In the genomic region with DNA sequence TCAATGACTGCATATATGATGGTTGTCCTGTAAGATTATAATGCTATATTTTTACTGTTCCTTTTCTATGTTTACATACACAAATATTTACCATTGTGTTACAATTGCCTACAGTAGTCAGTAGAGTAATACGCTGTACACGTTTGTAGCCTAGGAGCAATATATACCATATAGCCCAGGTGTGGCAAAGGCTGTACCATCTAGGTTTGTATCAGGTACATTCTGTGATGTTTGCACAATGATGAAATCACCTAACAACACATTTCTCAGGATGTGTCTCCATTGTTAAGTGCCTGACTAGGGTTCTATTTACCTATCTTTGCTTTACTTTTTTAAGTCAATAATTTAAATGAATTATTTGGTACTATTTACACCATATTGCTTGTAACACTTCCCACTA, we compare ENCODE assay signal across 25 cellular contexts. TPM values are rescaled to one million over a fixed set of nuclear protein-coding genes. Genes with fewer than 3 reads are reported as not detected.
DNase-seq lines count a peak whose midpoint lies in the region; ATAC-seq, FAIRE-seq and TF ChIP-seq lines count a peak whose summit lies in the region.
"Had no signal": no experiment of that assay in that cellular context is flagged by ENCODE, and none has a peak within 500 bp of the region (broad histone marks: within the 10 kb centered on the region; RNA-seq: fewer than 3 reads in every experiment).

No MANE protein-coding gene starts in this region.

- H3K4me3 ChIP-seq in bronchial epithelial cell (ENCODE audit: low read depth, low read length) (no peak overlapping the region), mucosa of descending colon (no peak overlapping the region)

- DNase-seq in NCI-H748 (lab: John Stamatoyannopoulos, UW; ENCODE audit: unreplicated experiment), result peak; percentile 7
- DNase-seq in NCI-H748 treated with DMSO at 0.1 percent for 48 hours (lab: John Stamatoyannopoulos, UW), result no peak
- DNase-seq in bronchial epithelial cell (ENCODE audit: low read depth), result peak; percentile 48
- no peak for DNase-seq in mucosa of descending colon
- no peak for DNase-seq in iPS-NIHi11 (ENCODE audit: low spot score)
- no peak for DNase-seq in C1 segment of cervical spinal cord (lab: John Stamatoyannopoulos, UW)
- DNase-seq: ACHN; CD4-positive, CD25-positive, alpha-beta regulatory T cell; DMS79; EL; GDM1; GOT3; HCEC 1CT; NCI-H1048; NCI-H1694 treated with DMSO at 0.1 percent for 48 hours; NCI-H2081; NCI-H2171; NCI-H226; NCI-H510A; NCI-H774; SK-N-SH; SW 1271 had no signal

- no peaks in the 10 kb centered on the region for H3K27me3 ChIP-seq in bronchial epithelial cell (ENCODE audit: control insufficient read depth, insufficient read depth, low read length)

- H3K36me3 ChIP-seq in bronchial epithelial cell (ENCODE audit: control insufficient read depth, insufficient read depth, low read length), result no peaks in the 10 kb centered on the region
- H3K36me3 ChIP-seq in mucosa of descending colon (ENCODE audit: low read depth), result no peaks in the 10 kb centered on the region

- H3K9me3 ChIP-seq in mucosa of descending colon, result no peaks in the 10 kb centered on the region
- H3K9me3 ChIP-seq: SK-N-SH had no signal

- ATAC-seq in mucosa of descending colon, result peak; percentile 92
- no peak for ATAC-seq in GM21526 (IDR thresholded peaks at IDR 0.05; ENCODE audit: low FRiP score, unreplicated experiment)

- TF ChIP-seq CTCF in bronchial epithelial cell (IDR thresholded peaks at IDR 0.05; ENCODE audit: insufficient read depth, low read length, severe bottlenecking) (no peak), mucosa of descending colon (IDR thresholded peaks at IDR 0.05) (no peak)

- no peak for FAIRE-seq in bronchial epithelial cell (lab: Jason Lieb, UNC)
- FAIRE-seq: GM12891, GM19239 had no signal

- intact Hi-C loops in mucosa of descending colon (cut with DNase I, micrococcal nuclease), result no loop called here

- H3K4me1 ChIP-seq in mucosa of descending colon (ENCODE audit: low read depth), result peaks cover 16% of the 10 kb centered on the region

RNA-seq across cellular contexts. Expression of a gene that starts 21.9 kb away (rescaled TPM):
- total RNA-seq in bronchial epithelial cell (6.3 and 10.0 TPM in 2 replicates), mucosa of descending colon (100 to 1,000 TPM; 138 to 250 (median 203) TPM)

RNA-seq across cellular contexts. Expression of a gene that starts 28.8 kb away (rescaled TPM):
- total RNA-seq in bronchial epithelial cell, result 7.8 and 9.2 TPM in 2 replicates
- total RNA-seq in mucosa of descending colon, result 10 to 100 TPM; 35.4 to 64.0 (median 40.8) TPM

Comparison
In these comparisons a context has a peak if more than half of its experiments do, and no peak if none do; other contexts are left out.
1. DNase-seq: peak in NCI-H748 (single experiment) and bronchial epithelial cell (single experiment); none in NCI-H748 treated with DMSO at 0.1 percent for 48 hours (single experiment), mucosa of descending colon (0 of 3), iPS-NIHi11 (single experiment) and C1 segment of cervical spinal cord (0 of 14).
2. RNA of a gene that starts 21.9 kb away (total RNA-seq): 138 to 250 TPM in mucosa of descending colon; 6.3 to 10.0 TPM in bronchial epithelial cell; every median in the first group is over 10 times any median in the second.